21 cellular contexts compared by ENCODE assay signal in genomic region chr16:77076839-77077238, GRCh38.
"Had no signal": no experiment of that assay in that cellular context is flagged by ENCODE, and none has a peak within 500 bp of the region (broad histone marks: within the 10 kb centered on the region; RNA-seq: fewer than 3 reads in every experiment).

No MANE protein-coding gene starts in this region.

- ATAC-seq: Panc1, PC-3, SK-N-SH treated with all-trans-retinoic acid at 6 μM for 48 hours had no signal

- H3K4me3 ChIP-seq: MG63, SJCRH30 had no signal

- DNase-seq: KBM-7; MG63; NCI-H1092 treated with DMSO at 0.1 percent for 48 hours; NCI-H1436; NCI-H187; NCI-H2029; NCI-H2081 treated with DMSO at 0.1 percent for 48 hours; NCI-H2171; NCI-H226; NCI-H446; NCI-H510A; NCI-H524 treated with DMSO at 0.1 percent for 48 hours; NCI-H69; NCI-H774; NK-92 treated with Interleukin-12 subunit alpha and Interleukin-12 subunit beta, amount 100 ng/mL, for 24 hours; PC-3; SHP77 treated with DMSO at 0.1 percent for 48 hours; SJCRH30; T-helper 1 cell had no signal
